In the genomic region with DNA sequence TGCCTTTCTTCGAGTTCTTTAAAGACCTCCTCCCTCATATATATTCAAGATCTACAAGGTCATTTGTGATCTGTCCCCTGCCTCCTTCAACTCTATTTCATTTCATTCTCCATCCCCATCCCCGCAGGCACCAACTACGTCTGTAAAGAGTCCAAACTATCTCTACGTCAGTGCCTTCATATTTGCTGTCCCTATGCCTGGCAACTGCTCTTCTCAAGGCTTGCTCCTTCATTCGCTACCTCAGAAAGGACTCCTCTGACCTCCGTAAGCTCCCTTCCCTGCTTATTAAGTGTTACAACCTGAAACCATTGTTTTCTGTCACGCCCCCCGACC, we compare ENCODE assay signal across 7 cellular contexts. TPM values are rescaled to one million over a fixed set of nuclear protein-coding genes. Genes with fewer than 3 reads are reported as not detected.
DNase-seq lines count a peak whose midpoint lies in the region; ATAC-seq and TF ChIP-seq lines count a peak whose summit lies in the region.

No MANE protein-coding gene starts in this region.

- H3K4me2 ChIP-seq in PC-3 (ENCODE audit: low read length) = peak overlapping the region; percentile 96

- H2AFZ ChIP-seq in PC-3 (ENCODE audit: low read length) (peak overlapping the region; percentile 93), neuron (ENCODE audit: low read depth, low read length) (peak overlapping the region; percentile 91)

- peak; percentile 1 for ATAC-seq in GM19023 (IDR thresholded peaks at IDR 0.05; ENCODE audit: unreplicated experiment)
- peak; percentile 21; the same call in 1 of the 2 replicates for ATAC-seq in PC-3
- no peak for ATAC-seq in GM18502 (IDR thresholded peaks at IDR 0.05; ENCODE audit: poor library complexity, unreplicated experiment)

- H3K27me3 ChIP-seq in PC-3 (ENCODE audit: low read length) (no peaks in the 10 kb centered on the region), neuron (ENCODE audit: insufficient read depth, low read length) (no peaks in the 10 kb centered on the region)

- TF ChIP-seq CTCF in PC-3 (conservative IDR thresholded peaks at IDR 0.05; ENCODE audit: low read depth, low read length) = no peak
- TF ChIP-seq CTCF in epithelial cell of esophagus (IDR thresholded peaks at IDR 0.05; ENCODE audit: insufficient read depth, low read depth, low read length, missing control alignments) = no peak

- BruUV-seq in PC-3 (replicated peaks; lab: Mats Ljungman, UMichigan) = no TSS peak

- H3K9me2 ChIP-seq in PC-3 (replicated peaks; ENCODE audit: low read length) = no peaks in the 10 kb centered on the region

- intact Hi-C loops in PC-3 (cut with micrococcal nuclease) = no loop called here

- H3K4me3 ChIP-seq in PC-3 (ENCODE audit: low read length) (peak overlapping the region; percentile 94), epithelial cell of esophagus (ENCODE audit: low read length) (peak overlapping the region; percentile 93), neuron (ENCODE audit: low read length) (peak overlapping the region; percentile 85)

- peaks cover 64% of the 10 kb centered on the region for H3K79me2 ChIP-seq in PC-3 (ENCODE audit: low read length)

- no peak overlapping the region for H3K27ac ChIP-seq in PC-3 (ENCODE audit: low read length)

- CTCF ChIA-PET in PC-3 (lab: Charles Lee) = no interaction called here

- H3K4me1 ChIP-seq in PC-3 (ENCODE audit: insufficient read depth, low read length) (peaks cover 17% of the 10 kb centered on the region), neuron (ENCODE audit: insufficient read depth, low read length) (peaks cover 17% of the 10 kb centered on the region)

- POLR2A ChIA-PET in PC-3 (lab: Charles Lee; ENCODE audit: unreplicated experiment) = no interaction called here

- DNase-seq in PC-3 (no peak), epithelial cell of esophagus (ENCODE audit: low read depth) (peak; percentile 32), RPMI8226 (no peak), NK-92 (lab: John Stamatoyannopoulos, UW; ENCODE audit: unreplicated experiment) (no peak)

- no peaks in the 10 kb centered on the region for H4K20me1 ChIP-seq in PC-3 (ENCODE audit: low read length)

- H3K9me3 ChIP-seq in PC-3 (ENCODE audit: low read length) (no peaks in the 10 kb centered on the region), neuron (ENCODE audit: low read length) (no peaks in the 10 kb centered on the region)

- peak overlapping the region; percentile 97 for H3K9ac ChIP-seq in PC-3 (ENCODE audit: low read length)

- H3K36me3 ChIP-seq in PC-3 (ENCODE audit: low read depth, low read length) (peaks cover 29% of the 10 kb centered on the region), neuron (ENCODE audit: insufficient read depth, low read length) (peaks cover 34% of the 10 kb centered on the region)

- no peaks in the 10 kb centered on the region for H3F3A ChIP-seq in PC-3 (ENCODE audit: low read length, unreplicated experiment)

RNA-seq across cellular contexts. Expression of gene LLPH, which starts 0.7 kb away (rescaled TPM):
- total RNA-seq in PC-3 (2014; rRNA removed) = 11.2 and 16.5 TPM in 2 replicates

RNA-seq across cellular contexts. Expression of gene TMBIM4, which starts 39.9 kb away (rescaled TPM):
- total RNA-seq in PC-3 (2014; rRNA removed) = 36.3 and 63.2 TPM in 2 replicates

RNA-seq across cellular contexts. Expression of gene IRAK3, which starts 59.1 kb away (rescaled TPM):
- total RNA-seq in PC-3 (2014; rRNA removed) = not detected in 2 replicates
